26 cellular contexts compared by ENCODE assay signal in genomic region chr2:146632707-146633106, GRCh38.
"Had no signal": no experiment of that assay in that cellular context is flagged by ENCODE, and none has a peak within 500 bp of the region (broad histone marks: within the 10 kb centered on the region; RNA-seq: fewer than 3 reads in every experiment).

No MANE protein-coding gene starts in this region.

- H3K9me3 ChIP-seq: esophagus muscularis mucosa, gastroesophageal sphincter, left lung, sigmoid colon, stomach, thyroid gland, vagina had no signal

- H3K4me3 ChIP-seq: esophagus muscularis mucosa, gastroesophageal sphincter, heart left ventricle, left lung, psoas muscle, sigmoid colon, stomach, thyroid gland, vagina had no signal

- H3K27me3 ChIP-seq: esophagus muscularis mucosa, foreskin keratinocyte, gastroesophageal sphincter, heart left ventricle, left lung, sigmoid colon, stomach, thyroid gland, vagina had no signal

- H3K36me3 ChIP-seq: esophagus muscularis mucosa, gastroesophageal sphincter, heart left ventricle, left lung, sigmoid colon, stomach, thyroid gland, vagina had no signal

- H3K4me1 ChIP-seq: gastroesophageal sphincter, heart left ventricle, left lung, psoas muscle, sigmoid colon, stomach, thyroid gland, vagina had no signal

- H3K27ac ChIP-seq: esophagus muscularis mucosa, gastroesophageal sphincter, heart left ventricle, left lung, psoas muscle, sigmoid colon, stomach, thyroid gland, vagina had no signal

- DNase-seq: dermis blood vessel endothelial cell; effector memory CD4-positive, alpha-beta T cell; foreskin keratinocyte; heart left ventricle; hippocampal formation; left cardiac atrium; left lung; mesendoderm; midbrain; naive thymus-derived CD4-positive, alpha-beta T cell; nephron progenitor cell; nucleus accumbens; posterior cingulate gyrus; psoas muscle; right cardiac atrium; sigmoid colon; stimulated activated CD4-positive, alpha-beta T cell treated with anti-CD3 and anti-CD28 coated beads, Interleukin-2, amount 100 ng/mL, for 24 hours; stimulated activated CD4-positive, alpha-beta T cell treated with anti-CD3 and anti-CD28 coated beads, Interleukin-4, amount 100 ng/mL, for 24 hours; stimulated activated naive CD4-positive, alpha-beta T cell treated with Interleukin-2 at 50 U/mL for 16 hours; stomach; thyroid gland; trophoblast cell had no signal

- ATAC-seq: foreskin keratinocyte; gastroesophageal sphincter; heart left ventricle; left cardiac atrium; left lung; naive thymus-derived CD4-positive, alpha-beta T cell; psoas muscle; right cardiac atrium; stimulated activated effector memory CD8-positive, alpha-beta T cell treated with anti-CD3 and anti-CD28 coated beads, Interleukin-12 subunit alpha, Interleukin-12 subunit beta, amount 100 ng/mL, for 72 hours had no signal
